1 cellular context compared by ENCODE assay signal in the genomic region with DNA sequence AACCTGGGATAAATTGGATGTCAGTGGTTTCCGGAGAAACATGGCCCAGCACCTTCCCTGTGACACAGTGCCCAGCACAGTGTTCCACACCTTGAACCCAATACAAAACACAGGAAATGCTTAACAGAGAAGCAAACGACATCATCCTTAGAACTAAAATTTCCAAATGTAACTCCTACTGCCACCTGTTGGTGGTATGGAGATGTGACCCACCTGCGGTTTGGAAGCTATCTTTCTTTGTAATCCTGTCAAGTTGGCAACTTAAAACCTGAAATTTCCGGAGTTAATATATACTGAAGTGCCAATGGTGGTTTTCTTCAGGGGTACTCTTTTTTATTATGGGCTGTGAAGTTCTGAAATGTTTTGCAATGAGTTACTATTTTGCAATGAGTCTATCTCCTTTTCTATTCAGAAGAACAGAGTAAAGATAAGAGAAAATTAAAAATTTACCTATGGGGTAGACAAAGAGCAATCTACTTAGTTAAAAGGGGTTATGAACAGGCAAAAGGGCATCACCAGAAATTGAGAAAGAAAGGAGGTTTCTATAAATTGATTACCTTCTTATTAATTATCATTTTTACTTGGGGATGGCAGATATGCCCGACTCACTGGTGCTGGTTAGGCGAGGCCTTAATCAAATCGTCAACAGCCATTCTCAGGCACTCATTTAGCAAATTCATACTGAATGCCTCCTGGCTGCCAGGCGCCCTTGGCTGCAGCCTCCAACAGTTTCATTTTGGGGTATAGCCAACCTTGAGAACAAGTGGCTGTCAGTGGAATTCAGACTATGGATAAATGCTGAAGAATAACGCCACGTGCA.
TF ChIP-seq lines count a peak whose summit lies in the region.

No MANE protein-coding gene starts in this region.

TF ChIP-seq in GM23338, 12 proteins besides CTCF, POLR2A, EP300 and RAD21 (continued from another document):
- TF ChIP-seq, protein P1, sequence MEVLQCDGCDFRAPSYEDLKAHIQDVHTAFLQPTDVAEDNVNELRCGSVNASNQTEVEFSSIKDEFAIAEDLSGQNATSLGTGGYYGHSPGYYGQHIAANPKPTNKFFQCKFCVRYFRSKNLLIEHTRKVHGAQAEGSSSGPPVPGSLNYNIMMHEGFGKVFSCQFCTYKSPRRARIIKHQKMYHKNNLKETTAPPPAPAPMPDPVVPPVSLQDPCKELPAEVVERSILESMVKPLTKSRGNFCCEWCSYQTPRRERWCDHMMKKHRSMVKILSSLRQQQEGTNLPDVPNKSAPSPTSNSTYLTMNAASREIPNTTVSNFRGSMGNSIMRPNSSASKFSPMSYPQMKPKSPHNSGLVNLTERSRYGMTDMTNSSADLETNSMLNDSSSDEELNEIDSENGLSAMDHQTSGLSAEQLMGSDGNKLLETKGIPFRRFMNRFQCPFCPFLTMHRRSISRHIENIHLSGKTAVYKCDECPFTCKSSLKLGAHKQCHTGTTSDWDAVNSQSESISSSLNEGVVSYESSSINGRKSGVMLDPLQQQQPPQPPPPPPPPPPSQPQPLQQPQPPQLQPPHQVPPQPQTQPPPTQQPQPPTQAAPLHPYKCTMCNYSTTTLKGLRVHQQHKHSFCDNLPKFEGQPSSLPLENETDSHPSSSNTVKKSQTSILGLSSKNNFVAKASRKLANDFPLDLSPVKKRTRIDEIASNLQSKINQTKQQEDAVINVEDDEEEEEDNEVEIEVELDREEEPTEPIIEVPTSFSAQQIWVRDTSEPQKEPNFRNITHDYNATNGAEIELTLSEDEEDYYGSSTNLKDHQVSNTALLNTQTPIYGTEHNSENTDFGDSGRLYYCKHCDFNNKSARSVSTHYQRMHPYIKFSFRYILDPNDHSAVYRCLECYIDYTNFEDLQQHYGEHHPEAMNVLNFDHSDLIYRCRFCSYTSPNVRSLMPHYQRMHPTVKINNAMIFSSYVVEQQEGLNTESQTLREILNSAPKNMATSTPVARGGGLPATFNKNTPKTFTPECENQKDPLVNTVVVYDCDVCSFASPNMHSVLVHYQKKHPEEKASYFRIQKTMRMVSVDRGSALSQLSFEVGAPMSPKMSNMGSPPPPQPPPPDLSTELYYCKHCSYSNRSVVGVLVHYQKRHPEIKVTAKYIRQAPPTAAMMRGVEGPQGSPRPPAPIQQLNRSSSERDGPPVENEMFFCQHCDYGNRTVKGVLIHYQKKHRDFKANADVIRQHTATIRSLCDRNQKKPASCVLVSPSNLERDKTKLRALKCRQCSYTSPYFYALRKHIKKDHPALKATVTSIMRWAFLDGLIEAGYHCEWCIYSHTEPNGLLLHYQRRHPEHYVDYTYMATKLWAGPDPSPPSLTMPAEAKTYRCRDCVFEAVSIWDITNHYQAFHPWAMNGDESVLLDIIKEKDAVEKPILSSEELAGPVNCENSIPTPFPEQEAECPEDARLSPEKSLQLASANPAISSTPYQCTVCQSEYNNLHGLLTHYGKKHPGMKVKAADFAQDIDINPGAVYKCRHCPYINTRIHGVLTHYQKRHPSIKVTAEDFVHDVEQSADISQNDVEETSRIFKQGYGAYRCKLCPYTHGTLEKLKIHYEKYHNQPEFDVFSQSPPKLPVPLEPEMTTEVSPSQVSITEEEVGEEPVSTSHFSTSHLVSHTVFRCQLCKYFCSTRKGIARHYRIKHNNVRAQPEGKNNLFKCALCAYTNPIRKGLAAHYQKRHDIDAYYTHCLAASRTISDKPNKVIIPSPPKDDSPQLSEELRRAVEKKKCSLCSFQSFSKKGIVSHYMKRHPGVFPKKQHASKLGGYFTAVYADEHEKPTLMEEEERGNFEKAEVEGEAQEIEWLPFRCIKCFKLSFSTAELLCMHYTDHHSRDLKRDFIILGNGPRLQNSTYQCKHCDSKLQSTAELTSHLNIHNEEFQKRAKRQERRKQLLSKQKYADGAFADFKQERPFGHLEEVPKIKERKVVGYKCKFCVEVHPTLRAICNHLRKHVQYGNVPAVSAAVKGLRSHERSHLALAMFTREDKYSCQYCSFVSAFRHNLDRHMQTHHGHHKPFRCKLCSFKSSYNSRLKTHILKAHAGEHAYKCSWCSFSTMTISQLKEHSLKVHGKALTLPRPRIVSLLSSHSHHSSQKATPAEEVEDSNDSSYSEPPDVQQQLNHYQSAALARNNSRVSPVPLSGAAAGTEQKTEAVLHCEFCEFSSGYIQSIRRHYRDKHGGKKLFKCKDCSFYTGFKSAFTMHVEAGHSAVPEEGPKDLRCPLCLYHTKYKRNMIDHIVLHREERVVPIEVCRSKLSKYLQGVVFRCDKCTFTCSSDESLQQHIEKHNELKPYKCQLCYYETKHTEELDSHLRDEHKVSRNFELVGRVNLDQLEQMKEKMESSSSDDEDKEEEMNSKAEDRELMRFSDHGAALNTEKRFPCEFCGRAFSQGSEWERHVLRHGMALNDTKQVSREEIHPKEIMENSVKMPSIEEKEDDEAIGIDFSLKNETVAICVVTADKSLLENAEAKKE (CRISPR knock-in tag; IDR thresholded peaks at IDR 0.05), result no peak
- TF ChIP-seq ZNF114 (CRISPR knock-in tag; IDR thresholded peaks at IDR 0.05), result no peak
- no peak for TF ChIP-seq NANOG (IDR thresholded peaks at IDR 0.05; ENCODE audit: borderline replicate concordance)
- no peak for TF ChIP-seq POLR2AphosphoS5 (IDR thresholded peaks at IDR 0.05; ENCODE audit: low read depth)
